Comparison of ENCODE assay signal across 25 cellular contexts in the genomic region with DNA sequence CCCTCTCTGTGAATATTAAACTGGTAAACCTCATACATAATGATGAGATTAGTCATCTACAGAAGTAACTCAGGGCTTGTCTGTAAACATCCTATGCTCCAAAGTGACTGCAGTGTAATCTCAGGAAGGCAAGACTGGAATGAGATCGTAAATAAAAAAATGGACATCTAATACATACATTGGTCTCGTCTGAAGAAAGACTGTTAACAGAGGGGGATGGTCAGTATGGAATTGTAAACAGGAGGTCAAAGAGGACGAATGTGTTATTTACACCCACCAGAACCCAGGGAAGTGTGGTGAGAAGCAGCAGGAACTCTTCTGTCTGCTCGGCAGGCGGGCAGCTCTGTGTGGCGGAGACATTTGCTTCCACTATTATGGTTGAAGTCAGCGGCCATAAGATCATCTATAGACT. TPM values are rescaled to one million over a fixed set of nuclear protein-coding genes. Genes with fewer than 3 reads are reported as not detected.
DNase-seq lines count a peak whose midpoint lies in the region; TF ChIP-seq lines count a peak whose summit lies in the region.
"Had no signal": no experiment of that assay in that cellular context is flagged by ENCODE, and none has a peak within 500 bp of the region (broad histone marks: within the 10 kb centered on the region; RNA-seq: fewer than 3 reads in every experiment).

No MANE protein-coding gene starts in this region.

- no peak overlapping the region for H3K4me3 ChIP-seq in mesodermal cell (ENCODE audit: extremely low read depth, insufficient read depth, low read length, poor library complexity, severe bottlenecking)
- H3K4me3 ChIP-seq: GM23248, PC-9, prostate gland, thyroid gland had no signal

- H3K27ac ChIP-seq in mesodermal cell (ENCODE audit: low read depth, low read length, severe bottlenecking): peak overlapping the region; percentile 52
- H3K27ac ChIP-seq: C4-2B, GM23248, neutrophil, PC-9, prostate gland, thyroid gland had no signal

- whole genome bisulfite sequencing in mesodermal cell (ENCODE audit: insufficient coverage in 2 of 2), 2 experiments: 72 to 95% methylated on average over 4 to 5 of the region's 7 CpGs

- H3K36me3 ChIP-seq in mesodermal cell (ENCODE audit: control insufficient read depth, insufficient read depth, low read length): no peaks in the 10 kb centered on the region
- H3K36me3 ChIP-seq: neutrophil, prostate gland, thyroid gland had no signal

- H3K9me3 ChIP-seq in mesodermal cell (ENCODE audit: control insufficient read depth, low read length): no peaks in the 10 kb centered on the region
- H3K9me3 ChIP-seq: neutrophil, prostate gland, thyroid gland had no signal

- DNase-seq in AG20443 (ENCODE audit: low spot score) (peak; percentile 32), HEK293T (ENCODE audit: extremely low spot score) (no peak), astrocyte of the hippocampus (ENCODE audit: low read depth, low spot score) (peak; percentile 42), nucleus accumbens (lab: John Stamatoyannopoulos, UW) (no peak), D341Med (ENCODE audit: low spot score) (no peak)
- DNase-seq in activated naive CD4-positive, alpha-beta T cell treated with anti-CD3 and anti-CD28 coated beads, Interleukin-2, amount 50 U/mL, for 16 hours: no peak
- DNase-seq: ACHN; activated CD4-positive, alpha-beta T cell treated with anti-CD3 and anti-CD28 coated beads, Interleukin-2, amount 50 U/mL, for 4 hours; activated naive CD4-positive, alpha-beta T cell; activated T-cell treated with anti-CD3 and anti-CD28 coated beads, Interleukin-2, amount 50 U/mL, for 72 hours; amniotic stem cell; Calu3; endodermal cell; GM23248; mesendoderm; NCI-H1092; NCI-H187 treated with DMSO at 0.1 percent for 48 hours; NCI-H526; NK-92 treated with Interleukin-12 subunit alpha and Interleukin-12 subunit beta, amount 100 ng/mL, for 24 hours; PC-9; thyroid gland had no signal

- POLR2A ChIA-PET in HEK293T (lab: Yijun Ruan, JAX): no interaction called here

- H3K4me1 ChIP-seq in mesodermal cell (ENCODE audit: control insufficient read depth, insufficient read depth, low read length, poor library complexity, severe bottlenecking): peaks cover 7% of the 10 kb centered on the region
- H3K4me1 ChIP-seq: prostate gland had no signal

- CTCF ChIA-PET in HEK293T (lab: Yijun Ruan, JAX): no interaction called here

TF ChIP-seq in HEK293T, 16 proteins besides CTCF, POLR2A, EP300 and RAD21:
- TF ChIP-seq TARDBP (IDR thresholded peaks at IDR 0.05) (no peak), L3MBTL2 (conservative IDR thresholded peaks at IDR 0.05) (no peak), NFRKB (IDR thresholded peaks at IDR 0.05) (no peak), ELF4 (IDR thresholded peaks at IDR 0.05) (no peak), LEF1 (IDR thresholded peaks at IDR 0.05; ENCODE audit: borderline replicate concordance) (no peak)
- TF ChIP-seq, protein P1, sequence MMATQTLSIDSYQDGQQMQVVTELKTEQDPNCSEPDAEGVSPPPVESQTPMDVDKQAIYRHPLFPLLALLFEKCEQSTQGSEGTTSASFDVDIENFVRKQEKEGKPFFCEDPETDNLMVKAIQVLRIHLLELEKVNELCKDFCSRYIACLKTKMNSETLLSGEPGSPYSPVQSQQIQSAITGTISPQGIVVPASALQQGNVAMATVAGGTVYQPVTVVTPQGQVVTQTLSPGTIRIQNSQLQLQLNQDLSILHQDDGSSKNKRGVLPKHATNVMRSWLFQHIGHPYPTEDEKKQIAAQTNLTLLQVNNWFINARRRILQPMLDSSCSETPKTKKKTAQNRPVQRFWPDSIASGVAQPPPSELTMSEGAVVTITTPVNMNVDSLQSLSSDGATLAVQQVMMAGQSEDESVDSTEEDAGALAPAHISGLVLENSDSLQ (IDR thresholded peaks at IDR 0.05): peak; percentile 16; the same call in 1 of the 2 replicates
TF ChIP-seq in HEK293T: peak in this region for 1.

RNA-seq across cellular contexts. Expression of a gene that starts 51.4 kb away (rescaled TPM):
- 7.4 TPM for polyA plus RNA-seq in mesodermal cell (2013, experiment 1 of 2)
- polyA plus RNA-seq in mesodermal cell (2013, experiment 2 of 2): 5.6 TPM

Comparison
In these comparisons a context has a peak if more than half of its experiments do, and no peak if none do; other contexts are left out.
1. DNase-seq: peak in AG20443 (single experiment) and astrocyte of the hippocampus (single experiment); none in HEK293T (single experiment), nucleus accumbens (0 of 56), D341Med (single experiment) and activated naive CD4-positive, alpha-beta T cell treated with anti-CD3 and anti-CD28 coated beads, Interleukin-2, amount 50 U/mL, for 16 hours (single experiment).